36 cellular contexts compared by ENCODE assay signal in the genomic region with DNA sequence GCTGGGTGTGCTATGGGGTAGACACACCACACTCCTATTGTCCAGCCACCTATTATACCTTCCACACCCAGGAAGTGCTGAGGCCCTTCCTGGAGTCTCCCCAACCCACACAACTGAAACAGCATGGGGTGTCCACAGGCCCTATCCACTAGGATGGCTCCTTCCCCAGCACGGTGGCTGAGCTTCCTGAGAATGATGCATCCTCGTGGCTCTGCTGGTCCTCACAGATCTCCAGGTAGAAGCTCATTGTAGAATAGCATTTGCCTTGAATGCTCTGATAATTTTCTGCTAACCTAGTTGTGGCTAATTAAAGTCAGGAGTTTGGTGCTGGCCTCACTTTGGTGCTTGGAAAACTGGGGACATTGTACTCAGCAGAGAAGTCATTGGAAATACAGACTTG.
"Had no signal": no experiment of that assay in that cellular context is flagged by ENCODE, and none has a peak within 500 bp of the region (broad histone marks: within the 10 kb centered on the region; RNA-seq: fewer than 3 reads in every experiment).

No MANE protein-coding gene starts in this region.

- H3K9me3 Mint-ChIP-seq: activated CD4-positive, alpha-beta memory T cell treated with anti-CD3 and anti-CD28 coated beads, Interleukin-2, amount 10 ng/mL, durations not matched to agents 7 days and 5 days; activated CD4-positive, alpha-beta T cell treated with anti-CD3 and anti-CD28 coated beads, Interleukin-2, amount 10 ng/mL, durations not matched to agents 7 days and 5 days; activated naive CD4-positive, alpha-beta T cell treated with anti-CD3 and anti-CD28 coated beads, Interleukin-2, amount 10 ng/mL, durations not matched to agents 7 days and 5 days; activated naive CD4-positive, alpha-beta T cell treated with anti-CD3 and anti-CD28 coated beads, Interleukin-2, amount 50 U/mL, for 24 hours; activated naive CD8-positive, alpha-beta T cell treated with anti-CD3 and anti-CD28 coated beads, Interleukin-2, amount 10 ng/mL, durations not matched to agents 7 days and 5 days; activated naive CD8-positive, alpha-beta T cell treated with anti-CD3 and anti-CD28 coated beads, Interleukin-2, amount 50 U/mL, for 24 hours; activated T-cell treated with anti-CD3 and anti-CD28 coated beads, Interleukin-2, amount 50 U/mL, for 24 hours; activated T-helper 2 cell treated with anti-CD3 and anti-CD28 coated beads, Interferon-gamma antibody, Interleukin-2, Interleukin-4, amounts not matched to agents 10 μg/mL and 5 μg/mL and 100 μg/mL, durations not matched to agents 14 hours and 24 hours and 36 hours; central memory CD8-positive, alpha-beta T cell; T-helper 1 cell treated with Interleukin-12 subunit alpha and Interleukin-12 subunit beta and Interleukin-4 antibody, amounts not matched to agents 30 μg/mL and 1 μg/mL, for 36 hours; T-helper 2 cell treated with Interferon-gamma antibody and Interleukin-4, amounts not matched to agents 5 μg/mL and 100 μg/mL, for 36 hours had no signal

- H3K27me3 Mint-ChIP-seq: activated CD4-positive, alpha-beta memory T cell treated with anti-CD3 and anti-CD28 coated beads, Interleukin-2, amount 10 ng/mL, durations not matched to agents 7 days and 5 days; activated CD4-positive, alpha-beta T cell treated with anti-CD3 and anti-CD28 coated beads for 36 hours; activated CD4-positive, alpha-beta T cell treated with anti-CD3 and anti-CD28 coated beads, Interleukin-2, amount 10 ng/mL, durations not matched to agents 7 days and 5 days; activated naive CD4-positive, alpha-beta T cell treated with anti-CD3 and anti-CD28 coated beads, Interleukin-2, amount 10 ng/mL, durations not matched to agents 7 days and 5 days; activated naive CD4-positive, alpha-beta T cell treated with anti-CD3 and anti-CD28 coated beads, Interleukin-2, amount 50 U/mL, for 24 hours; activated naive CD8-positive, alpha-beta T cell; activated naive CD8-positive, alpha-beta T cell treated with anti-CD3 and anti-CD28 coated beads, Interleukin-2, amount 10 ng/mL, durations not matched to agents 7 days and 5 days; activated naive CD8-positive, alpha-beta T cell treated with anti-CD3 and anti-CD28 coated beads, Interleukin-2, amount 50 U/mL, for 24 hours; activated T-cell treated with anti-CD3 and anti-CD28 coated beads, Interleukin-2, amount 50 U/mL, for 24 hours; brain; central memory CD8-positive, alpha-beta T cell had no signal

- H3K9me3 ChIP-seq: ascending aorta had no signal

- H3K4me1 Mint-ChIP-seq: activated CD4-positive, alpha-beta memory T cell treated with anti-CD3 and anti-CD28 coated beads, Interleukin-2, amount 10 ng/mL, durations not matched to agents 7 days and 5 days; activated CD4-positive, alpha-beta T cell treated with anti-CD3 and anti-CD28 coated beads for 36 hours; activated CD4-positive, alpha-beta T cell treated with anti-CD3 and anti-CD28 coated beads, Interleukin-2, amount 10 ng/mL, durations not matched to agents 7 days and 5 days; activated naive CD4-positive, alpha-beta T cell treated with anti-CD3 and anti-CD28 coated beads, Interleukin-2, amount 10 ng/mL, durations not matched to agents 7 days and 5 days; activated naive CD4-positive, alpha-beta T cell treated with anti-CD3 and anti-CD28 coated beads, Interleukin-2, amount 50 U/mL, for 24 hours; activated naive CD8-positive, alpha-beta T cell treated with anti-CD3 and anti-CD28 coated beads, Interleukin-2, amount 10 ng/mL, durations not matched to agents 7 days and 5 days; activated naive CD8-positive, alpha-beta T cell treated with anti-CD3 and anti-CD28 coated beads, Interleukin-2, amount 50 U/mL, for 24 hours; brain; central memory CD8-positive, alpha-beta T cell; WTC11 had no signal

- H3K4me3 Mint-ChIP-seq: activated CD4-positive, alpha-beta memory T cell treated with anti-CD3 and anti-CD28 coated beads, Interleukin-2, amount 10 ng/mL, durations not matched to agents 7 days and 5 days; activated CD4-positive, alpha-beta T cell treated with anti-CD3 and anti-CD28 coated beads for 36 hours; activated CD4-positive, alpha-beta T cell treated with anti-CD3 and anti-CD28 coated beads, Interleukin-2, amount 10 ng/mL, durations not matched to agents 7 days and 5 days; activated CD8-positive, alpha-beta T cell treated with anti-CD3 and anti-CD28 coated beads, Interleukin-2, amount 10 ng/mL, durations not matched to agents 7 days and 5 days; activated naive CD4-positive, alpha-beta T cell treated with anti-CD3 and anti-CD28 coated beads, Interleukin-2, amount 10 ng/mL, durations not matched to agents 7 days and 5 days; activated naive CD4-positive, alpha-beta T cell treated with anti-CD3 and anti-CD28 coated beads, Interleukin-2, amount 50 U/mL, for 24 hours; activated naive CD8-positive, alpha-beta T cell; activated naive CD8-positive, alpha-beta T cell treated with anti-CD3 and anti-CD28 coated beads, Interleukin-2, amount 10 ng/mL, durations not matched to agents 7 days and 5 days; activated naive CD8-positive, alpha-beta T cell treated with anti-CD3 and anti-CD28 coated beads, Interleukin-2, amount 50 U/mL, for 24 hours; activated T-cell treated with anti-CD3 and anti-CD28 coated beads, Interleukin-2, amount 50 U/mL, for 24 hours; brain; central memory CD8-positive, alpha-beta T cell; T-helper 1 cell treated with Interleukin-12 subunit alpha and Interleukin-12 subunit beta and Interleukin-4 antibody, amounts not matched to agents 30 μg/mL and 1 μg/mL, for 36 hours; T-helper 2 cell treated with Interferon-gamma antibody and Interleukin-4, amounts not matched to agents 5 μg/mL and 100 μg/mL, for 36 hours; WTC11 had no signal

- H3K36me3 Mint-ChIP-seq: activated naive CD4-positive, alpha-beta T cell treated with anti-CD3 and anti-CD28 coated beads, Interleukin-2, amount 10 ng/mL, durations not matched to agents 7 days and 5 days; activated naive CD4-positive, alpha-beta T cell treated with anti-CD3 and anti-CD28 coated beads, Interleukin-2, amount 50 U/mL, for 24 hours; activated naive CD8-positive, alpha-beta T cell; activated naive CD8-positive, alpha-beta T cell treated with anti-CD3 and anti-CD28 coated beads, Interleukin-2, amount 10 ng/mL, durations not matched to agents 7 days and 5 days; brain had no signal

- H3K27ac Mint-ChIP-seq: activated CD4-positive, alpha-beta memory T cell treated with anti-CD3 and anti-CD28 coated beads, Interleukin-2, amount 10 ng/mL, durations not matched to agents 7 days and 5 days; activated CD4-positive, alpha-beta T cell treated with anti-CD3 and anti-CD28 coated beads for 36 hours; activated CD4-positive, alpha-beta T cell treated with anti-CD3 and anti-CD28 coated beads, Interleukin-2, amount 10 ng/mL, durations not matched to agents 7 days and 5 days; activated CD8-positive, alpha-beta T cell treated with anti-CD3 and anti-CD28 coated beads, Interleukin-2, amount 10 ng/mL, durations not matched to agents 7 days and 5 days; activated naive CD4-positive, alpha-beta T cell treated with anti-CD3 and anti-CD28 coated beads, Interleukin-2, amount 10 ng/mL, durations not matched to agents 7 days and 5 days; activated naive CD4-positive, alpha-beta T cell treated with anti-CD3 and anti-CD28 coated beads, Interleukin-2, amount 50 U/mL, for 24 hours; activated naive CD8-positive, alpha-beta T cell; activated naive CD8-positive, alpha-beta T cell treated with anti-CD3 and anti-CD28 coated beads, Interleukin-2, amount 10 ng/mL, durations not matched to agents 7 days and 5 days; activated naive CD8-positive, alpha-beta T cell treated with anti-CD3 and anti-CD28 coated beads, Interleukin-2, amount 50 U/mL, for 24 hours; activated T-cell treated with anti-CD3 and anti-CD28 coated beads, Interleukin-2, amount 50 U/mL, for 24 hours; activated T-helper 2 cell treated with anti-CD3 and anti-CD28 coated beads, Interferon-gamma antibody, Interleukin-2, Interleukin-4, amounts not matched to agents 10 μg/mL and 5 μg/mL and 100 μg/mL, durations not matched to agents 14 hours and 24 hours and 36 hours; brain; T-helper 1 cell treated with Interleukin-12 subunit alpha and Interleukin-12 subunit beta and Interleukin-4 antibody, amounts not matched to agents 30 μg/mL and 1 μg/mL, for 36 hours; T-helper 2 cell treated with Interferon-gamma antibody and Interleukin-4, amounts not matched to agents 5 μg/mL and 100 μg/mL, for 36 hours; WTC11 had no signal

- H3K4me1 ChIP-seq: ascending aorta had no signal

- H3K27me3 ChIP-seq: ascending aorta, cardiac muscle cell had no signal

- DNase-seq: activated CD4-positive, alpha-beta memory T cell treated with anti-CD3 and anti-CD28 coated beads, Interleukin-2, amount 10 ng/mL, durations not matched to agents 7 days and 5 days; activated CD4-positive, alpha-beta T cell treated with anti-CD3 and anti-CD28 coated beads for 1 hour; activated CD4-positive, alpha-beta T cell treated with anti-CD3 and anti-CD28 coated beads for 36 hours; activated CD4-positive, alpha-beta T cell treated with anti-CD3 and anti-CD28 coated beads for 48 hours; activated CD4-positive, alpha-beta T cell treated with anti-CD3 and anti-CD28 coated beads, Interleukin-2, amount 10 ng/mL, durations not matched to agents 7 days and 5 days; activated CD4-positive, alpha-beta T cell treated with anti-CD3 and anti-CD28 coated beads, Interleukin-2, amount 50 U/mL, for 48 hours; activated CD4-positive, CD25-positive, alpha-beta regulatory T cell; activated CD8-positive, alpha-beta memory T cell treated with anti-CD3 and anti-CD28 coated beads, Interleukin-2, amount 50 U/mL, for 48 hours; activated CD8-positive, alpha-beta T cell treated with anti-CD3 and anti-CD28 coated beads, Interleukin-2, amount 10 ng/mL, durations not matched to agents 7 days and 5 days; activated effector memory CD4-positive, alpha-beta T cell treated with Interleukin-2 at 50 U/mL for 16 hours; activated gamma-delta T cell; activated naive CD4-positive, alpha-beta T cell treated with anti-CD3 and anti-CD28 coated beads, Interleukin-2, amount 10 ng/mL, durations not matched to agents 7 days and 5 days; activated naive CD4-positive, alpha-beta T cell treated with Interleukin-2 at 50 U/mL for 16 hours; activated naive CD8-positive, alpha-beta T cell treated with anti-CD3 and anti-CD28 coated beads, Interleukin-2, amount 10 ng/mL, durations not matched to agents 7 days and 5 days; activated naive CD8-positive, alpha-beta T cell treated with anti-CD3 and anti-CD28 coated beads, Interleukin-2, amount 50 U/mL, for 24 hours; activated T-cell treated with anti-CD3 and anti-CD28 coated beads, Interleukin-2, amount 50 U/mL, for 24 hours; activated T-cell treated with anti-CD3 and anti-CD28 coated beads, Interleukin-2, amount 50 U/mL, for 48 hours; amygdala; anterior cingulate cortex; caudate nucleus; cerebellar nuclear complex; T-helper 1 cell; T-helper 2 cell; T-helper 9 cell; WERI-Rb-1 had no signal

- ATAC-seq: activated CD4-positive, alpha-beta T cell treated with anti-CD3 and anti-CD28 coated beads for 36 hours; activated CD4-positive, CD25-positive, alpha-beta regulatory T cell treated with anti-CD3 and anti-CD28 coated beads, Interleukin-2, amount 50 U/mL, for 24 hours; activated CD8-positive, alpha-beta T cell treated with anti-CD3 and anti-CD28 coated beads, Interleukin-2, amount 10 ng/mL, durations not matched to agents 7 days and 5 days; activated naive CD8-positive, alpha-beta T cell treated with anti-CD3 and anti-CD28 coated beads, Interleukin-2, amount 50 U/mL, for 24 hours; WTC11 had no signal

- H3K27ac ChIP-seq: ascending aorta, cardiac muscle cell, WERI-Rb-1 had no signal

- H3K4me3 ChIP-seq: ascending aorta, cardiac muscle cell had no signal

- H3K36me3 ChIP-seq: ascending aorta, cardiac muscle cell, WERI-Rb-1 had no signal
